ENCODE assay signal across 5 cellular contexts in the genomic region with DNA sequence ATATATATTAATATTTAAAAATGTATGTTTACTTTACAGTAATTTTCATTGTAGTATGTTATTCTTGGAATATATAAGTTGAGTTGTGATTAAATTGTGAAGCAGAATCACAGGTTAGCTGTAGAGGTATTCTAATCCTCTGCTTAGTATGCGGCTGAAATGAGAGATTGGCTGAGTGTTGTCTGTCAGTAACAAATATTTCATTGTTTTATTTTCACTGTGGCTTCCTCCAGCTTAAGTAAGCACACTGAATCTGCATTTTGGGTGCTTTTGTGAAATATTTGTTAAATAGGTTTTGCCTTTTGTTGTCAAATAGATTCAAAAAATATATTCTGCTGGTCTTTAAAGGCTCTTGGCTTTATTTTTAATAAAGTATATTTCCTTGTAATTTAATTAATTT.
"Had no signal": no experiment of that assay in that cellular context is flagged by ENCODE, and none has a peak within 500 bp of the region (broad histone marks: within the 10 kb centered on the region; RNA-seq: fewer than 3 reads in every experiment).

No MANE protein-coding gene starts in this region.

- ATAC-seq: HepG2, K562 had no signal

- H3K27ac ChIP-seq: HL-60 had no signal

- H3K4me3 ChIP-seq: K562 had no signal

- DNase-seq: IMR-90, KBM-7 had no signal
